In genomic region chr20:48524582-48524981, GRCh38 we compare ENCODE assay signal across 5 cellular contexts.
"Had no signal": no experiment of that assay in that cellular context is flagged by ENCODE, and none has a peak within 500 bp of the region (broad histone marks: within the 10 kb centered on the region; RNA-seq: fewer than 3 reads in every experiment).

No MANE protein-coding gene starts in this region.

- H3K27ac ChIP-seq: HL-60 had no signal

- DNase-seq: IMR-90, KBM-7 had no signal

- H3K4me3 ChIP-seq: K562 had no signal

- FAIRE-seq: HepG2, K562 had no signal
